In genomic region chr17:51152766-51153209, GRCh38 we compare ENCODE assay signal across 8 cellular contexts. TPM values are rescaled to one million over a fixed set of nuclear protein-coding genes. Genes with fewer than 3 reads are reported as not detected.
DNase-seq lines count a peak whose midpoint lies in the region; ATAC-seq and TF ChIP-seq lines count a peak whose summit lies in the region.

No MANE protein-coding gene starts in this region.

- no peaks in the 10 kb centered on the region for H3K9me2 ChIP-seq in PC-3 (replicated peaks; ENCODE audit: low read length)

- ATAC-seq in GM19452 (IDR thresholded peaks at IDR 0.05; ENCODE audit: unreplicated experiment) (peak; percentile 1), PC-3 (peak; percentile 13), foreskin keratinocyte (no peak)

- H3K4me1 ChIP-seq in PC-3 (ENCODE audit: insufficient read depth, low read length): peaks cover 24% of the 10 kb centered on the region
- H3K4me1 ChIP-seq in foreskin keratinocyte: no peaks in the 10 kb centered on the region
- H3K4me1 ChIP-seq in spleen: peaks cover 6 to 32% (median 26%) of the 10 kb centered on the region in 6 donors

- CTCF ChIA-PET in PC-3 (lab: Charles Lee): interaction anchor here (0.8 to 1.8 kb wide), 5 partner anchors 28 to 152 kb away, joined by 4 to 29 read pairs (median 7); partner anchors contain the start of gene SPAG9

- POLR2A ChIA-PET in PC-3 (lab: Charles Lee; ENCODE audit: unreplicated experiment): interaction anchor here (0.6 to 1.7 kb wide), 5 partner anchors 32 to 149 kb away, joined by 3 to 13 read pairs (median 6); partner anchors contain the start of gene SPAG9

- H3K4me3 ChIP-seq in PC-3 (ENCODE audit: low read length): peak overlapping the region; percentile 64
- peak overlapping the region in 6 of 8 donors; percentile 75 to 96 (median 86) for H3K4me3 ChIP-seq in spleen

- peak overlapping the region; percentile 81 for H2AFZ ChIP-seq in PC-3 (ENCODE audit: low read length)

- H4K20me1 ChIP-seq in PC-3 (ENCODE audit: low read length): peaks cover 7% of the 10 kb centered on the region

- TSS peak; percentile 79 for BruUV-seq in PC-3 (replicated peaks; lab: Mats Ljungman, UMichigan)

- no peaks in the 10 kb centered on the region for H3F3A ChIP-seq in PC-3 (ENCODE audit: low read length, unreplicated experiment)

- no peak for TF ChIP-seq POLR2A in spleen (IDR thresholded peaks at IDR 0.05)

- no peaks in the 10 kb centered on the region for H3K9me3 ChIP-seq in PC-3 (ENCODE audit: low read length)
- H3K9me3 ChIP-seq in spleen: no peaks in the 10 kb centered on the region

- H3K36me3 ChIP-seq in PC-3 (ENCODE audit: low read depth, low read length) (peaks cover 20% of the 10 kb centered on the region), spleen (peaks cover 0 to 22% (median 15%) of the 10 kb centered on the region in 6 donors)

- peak overlapping the region; percentile 84 for H3K27ac ChIP-seq in 22Rv1
- H3K27ac ChIP-seq in PC-3 (ENCODE audit: low read length): peak overlapping the region; percentile 40
- H3K27ac ChIP-seq in foreskin keratinocyte: peak overlapping the region; percentile 52
- H3K27ac ChIP-seq in spleen: peak overlapping the region; percentile 61 to 92 (median 90)

- H3K27me3 ChIP-seq in PC-3 (ENCODE audit: low read length) (no peaks in the 10 kb centered on the region), foreskin keratinocyte (no peaks in the 10 kb centered on the region), spleen (replicated peaks in 1 of 7) (no peaks in the 10 kb centered on the region)

- peak; percentile 40 for DNase-seq in PC-3
- no peak for DNase-seq in foreskin keratinocyte
- no peak for DNase-seq in spleen
- DNase-seq in activated CD4-positive, alpha-beta T cell treated with anti-CD3 and anti-CD28 coated beads, Interleukin-2, amount 50 U/mL, for 48 hours: no peak
- DNase-seq in NCI-H2171 treated with DMSO at 0.1 percent for 48 hours (lab: John Stamatoyannopoulos, UW): no peak
- no peak for DNase-seq in H4 (ENCODE audit: low spot score)

- H3K79me2 ChIP-seq in PC-3 (ENCODE audit: low read length): peaks cover 44% of the 10 kb centered on the region

- TF ChIP-seq CTCF in 22Rv1 (IDR thresholded peaks at IDR 0.05) (no peak), PC-3 (conservative IDR thresholded peaks at IDR 0.05; ENCODE audit: low read depth, low read length) (no peak), foreskin keratinocyte (conservative IDR thresholded peaks at IDR 0.05) (no peak), spleen (IDR thresholded peaks at IDR 0.05 in 8 of 11, conservative IDR thresholded peaks at IDR 0.05 in 3 of 11) (no peak)

- intact Hi-C loops in PC-3 (cut with micrococcal nuclease): loop anchor here (1.0 to 5.0 kb wide), 6 partner anchors 31 to 285 kb away; partner anchors contain the start of gene TOB1
- intact Hi-C loops in spleen (cut with DNase I; ENCODE audit: low total_unique reads): loop anchor here (5.0 kb wide), 1 partner anchor 150 kb away; no protein-coding TSS in a partner anchor

- H3K9ac ChIP-seq in PC-3 (ENCODE audit: low read length): peak overlapping the region; percentile 35

- peak overlapping the region; percentile 89 for H3K4me2 ChIP-seq in PC-3 (ENCODE audit: low read length)

- WGBS in spleen, 5 donors: 19 to 30% (median 22%) methylated on average over 8 of the region's 8 CpGs

RNA-seq across cellular contexts. Expression of gene NME1, which starts 0.6 kb away (rescaled TPM):
- total RNA-seq in PC-3 (2014; rRNA removed) (538 and 592 TPM in 2 replicates), foreskin keratinocyte (326 and 368 TPM in 2 replicates), spleen (10 to 100 TPM; 21.2 to 66.0 (median 32.7) TPM)
- polyA plus RNA-seq in foreskin keratinocyte (458 and 507 TPM in 2 replicates), spleen (100 to 1,000 TPM in 2 of 3 donors, 10 to 100 TPM in 1; 68.4 to 142 (median 103) TPM)
- total RNA-seq in H4 (2014; rRNA removed; shearing (Covaris generic)): 510 and 574 TPM in 2 replicates

RNA-seq across cellular contexts. Expression of gene NME2, which starts 13.4 kb away (rescaled TPM):
- total RNA-seq in PC-3 (2014; rRNA removed) (1,420 and 1,558 TPM in 2 replicates), foreskin keratinocyte (1,137 TPM in 2 replicates), spleen (100 to 1,000 TPM; 209 to 316 (median 272) TPM)
- polyA plus RNA-seq in foreskin keratinocyte (1,484 and 1,519 TPM in 2 replicates), spleen (100 to 1,000 TPM; 672 to 746 (median 729) TPM)
- total RNA-seq in H4 (2014; rRNA removed; shearing (Covaris generic)): 954 and 1,318 TPM in 2 replicates

RNA-seq across cellular contexts. Expression of gene SPAG9, which starts 32.1 kb away (rescaled TPM):
- 90.5 and 98.1 TPM in 2 replicates for total RNA-seq in PC-3 (2014; rRNA removed)
- total RNA-seq in foreskin keratinocyte: 56.6 and 57.2 TPM in 2 replicates
- 10.5 and 12.6 TPM in 2 replicates for polyA plus RNA-seq in foreskin keratinocyte
- 10 to 100 TPM; 69.7 to 94.6 (median 87.1) TPM for total RNA-seq in spleen
- polyA plus RNA-seq in spleen: 10 to 100 TPM; 10.7 to 12.9 (median 11.2) TPM
- 35.1 and 39.8 TPM in 2 replicates for total RNA-seq in H4 (2014; rRNA removed; shearing (Covaris generic))
